ENCODE assay signal across 1 cellular context in genomic region chr7:158322616-158323530, GRCh38.
TF ChIP-seq lines count a peak whose summit lies in the region.

No MANE protein-coding gene starts in this region.

TF ChIP-seq in SK-N-SH, 30 proteins besides CTCF, POLR2A, EP300 and RAD21 (continued from another document):
- no peak for TF ChIP-seq ELF1 (IDR thresholded peaks at IDR 0.05)
- no peak for TF ChIP-seq CHD2 (IDR thresholded peaks at IDR 0.05; ENCODE audit: low read length, partially characterized antibody)
- TF ChIP-seq FOXJ3 (CRISPR knock-in tag; IDR thresholded peaks at IDR 0.05): no peak
- no peak for TF ChIP-seq REST (IDR thresholded peaks at IDR 0.05; ENCODE audit: low read depth, low read length)
- TF ChIP-seq GABPA (IDR thresholded peaks at IDR 0.05; ENCODE audit: low read depth): no peak
- no peak for TF ChIP-seq TEAD4 (IDR thresholded peaks at IDR 0.05; ENCODE audit: borderline replicate concordance, insufficient read depth)
